In genomic region chr15:31207246-31207645, GRCh38 we compare ENCODE assay signal across 14 cellular contexts.
DNase-seq lines count a peak whose midpoint lies in the region; ATAC-seq and TF ChIP-seq lines count a peak whose summit lies in the region.
"Had no signal": no experiment of that assay in that cellular context is flagged by ENCODE, and none has a peak within 500 bp of the region (broad histone marks: within the 10 kb centered on the region; RNA-seq: fewer than 3 reads in every experiment).

No MANE protein-coding gene starts in this region.

- peak; percentile 65 for DNase-seq in activated naive CD4-positive, alpha-beta T cell treated with anti-CD3 and anti-CD28 coated beads, Interleukin-2, amount 10 ng/mL, durations not matched to agents 7 days and 5 days
- DNase-seq in activated naive CD4-positive, alpha-beta T cell treated with anti-CD3 and anti-CD28 coated beads for 36 hours: no peak
- peak; percentile 26 for DNase-seq in DND-41
- no peak for DNase-seq in activated CD4-positive, alpha-beta memory T cell treated with anti-CD3 and anti-CD28 coated beads for 36 hours
- no peak for DNase-seq in mucosa of descending colon
- DNase-seq in NOMO-1 treated with dmso at 0.1 percent for 144 hours (lab: John Stamatoyannopoulos, UW; ENCODE audit: unreplicated experiment): no peak
- DNase-seq: AML-193, HFFc6, KBM-7, NCI-H1092 treated with DMSO at 0.1 percent for 48 hours, NCI-H1694, PC-9 had no signal

- TF ChIP-seq CTCF in DND-41 (IDR thresholded peaks at IDR 0.05; ENCODE audit: borderline replicate concordance, extremely low read depth, low read length, poor library complexity, severe bottlenecking): no peak
- TF ChIP-seq CTCF in mucosa of descending colon (IDR thresholded peaks at IDR 0.05): no peak

- H3K4me2 ChIP-seq in DND-41 (ENCODE audit: insufficient read depth, low read length): no peak overlapping the region
- H3K4me2 ChIP-seq: PC-9 had no signal

- H3K36me3 Mint-ChIP-seq in activated naive CD4-positive, alpha-beta T cell treated with anti-CD3 and anti-CD28 coated beads, Interleukin-2, amount 10 ng/mL, durations not matched to agents 7 days and 5 days: peaks cover 13% of the 10 kb centered on the region
- H3K36me3 Mint-ChIP-seq in activated naive CD4-positive, alpha-beta T cell treated with anti-CD3 and anti-CD28 coated beads for 36 hours (ENCODE audit: low read depth): no peaks in the 10 kb centered on the region
- no peaks in the 10 kb centered on the region for H3K36me3 Mint-ChIP-seq in activated CD4-positive, alpha-beta memory T cell treated with anti-CD3 and anti-CD28 coated beads for 36 hours

- no peaks in the 10 kb centered on the region for H3K27me3 ChIP-seq in DND-41 (ENCODE audit: insufficient read depth, low read length, poor library complexity)

- ATAC-seq in DND-41 (ENCODE audit: insufficient read depth, low read depth) (peak; percentile 36; the same call in 2 of the 3 replicates), mucosa of descending colon (peak; percentile 44), GM21381 (IDR thresholded peaks at IDR 0.05; ENCODE audit: unreplicated experiment) (no peak), HG03378 (IDR thresholded peaks at IDR 0.05; ENCODE audit: unreplicated experiment) (no peak)

- no peaks in the 10 kb centered on the region for H3K36me3 ChIP-seq in DND-41 (ENCODE audit: insufficient read depth, low read length)
- H3K36me3 ChIP-seq in mucosa of descending colon (ENCODE audit: low read depth): no peaks in the 10 kb centered on the region

- H3K9me3 Mint-ChIP-seq in activated naive CD4-positive, alpha-beta T cell treated with anti-CD3 and anti-CD28 coated beads, Interleukin-2, amount 10 ng/mL, durations not matched to agents 7 days and 5 days: peaks cover 10% of the 10 kb centered on the region
- H3K9me3 Mint-ChIP-seq in activated naive CD4-positive, alpha-beta T cell treated with anti-CD3 and anti-CD28 coated beads for 36 hours: peaks cover 3% of the 10 kb centered on the region
- H3K9me3 Mint-ChIP-seq in activated CD4-positive, alpha-beta memory T cell treated with anti-CD3 and anti-CD28 coated beads for 36 hours: peaks cover 9% of the 10 kb centered on the region

- H3K9ac ChIP-seq in DND-41 (ENCODE audit: low read depth, low read length): no peak overlapping the region

- intact Hi-C loops in activated naive CD4-positive, alpha-beta T cell treated with anti-CD3 and anti-CD28 coated beads for 36 hours (cut with micrococcal nuclease): no loop called here
- intact Hi-C loops in activated CD4-positive, alpha-beta memory T cell treated with anti-CD3 and anti-CD28 coated beads for 36 hours (cut with micrococcal nuclease): no loop called here
- intact Hi-C loops in mucosa of descending colon (cut with DNase I, micrococcal nuclease): loop anchor here in 1 of 2 donors (10.0 kb wide), 1 partner anchor 278 kb away; no protein-coding TSS in a partner anchor

- H4K20me1 ChIP-seq in DND-41 (ENCODE audit: insufficient read depth, low read length): peaks cover 5% of the 10 kb centered on the region; the same call in 1 of the 2 replicates

- CTCF ChIA-PET in activated naive CD4-positive, alpha-beta T cell treated with anti-CD3 and anti-CD28 coated beads, Interleukin-2, amount 10 ng/mL, durations not matched to agents 7 days and 5 days (lab: Charles Lee): interaction anchor here (0.8 kb wide), 1 partner anchor 57 kb away, joined by 3 read pairs; no protein-coding TSS in a partner anchor
- CTCF ChIA-PET in activated naive CD4-positive, alpha-beta T cell treated with anti-CD3 and anti-CD28 coated beads for 36 hours (lab: Charles Lee): interaction anchor here (1.1 to 1.9 kb wide), 2 partner anchors 228 to 284 kb away, joined by 4 to 10 read pairs; no protein-coding TSS in a partner anchor
- CTCF ChIA-PET in activated CD4-positive, alpha-beta memory T cell treated with anti-CD3 and anti-CD28 coated beads for 36 hours (lab: Charles Lee): interaction anchor here (0.6 to 2.6 kb wide), 3 partner anchors 8 to 283 kb away, joined by 3 to 12 read pairs (median 3); no protein-coding TSS in a partner anchor

- H3K4me3 ChIP-seq in DND-41 (ENCODE audit: low read depth in 1 of 2, low read length in 2 of 2) (no peak overlapping the region), mucosa of descending colon (no peak overlapping the region)
- H3K4me3 ChIP-seq: PC-9 had no signal

- peaks cover 19% of the 10 kb centered on the region for H3K4me1 ChIP-seq in DND-41 (ENCODE audit: insufficient read depth, low read length)
- no peaks in the 10 kb centered on the region for H3K4me1 ChIP-seq in mucosa of descending colon (ENCODE audit: low read depth)

- H3K27ac Mint-ChIP-seq in activated naive CD4-positive, alpha-beta T cell treated with anti-CD3 and anti-CD28 coated beads, Interleukin-2, amount 10 ng/mL, durations not matched to agents 7 days and 5 days: peak overlapping the region; percentile 53
- no peak overlapping the region for H3K27ac Mint-ChIP-seq in activated naive CD4-positive, alpha-beta T cell treated with anti-CD3 and anti-CD28 coated beads for 36 hours
- H3K27ac Mint-ChIP-seq in activated CD4-positive, alpha-beta memory T cell treated with anti-CD3 and anti-CD28 coated beads for 36 hours: peak overlapping the region; percentile 19
- H3K27ac Mint-ChIP-seq: HFFc6 had no signal

- POLR2A ChIA-PET in activated CD4-positive, alpha-beta memory T cell treated with anti-CD3 and anti-CD28 coated beads for 36 hours (lab: Charles Lee): interaction anchor here (0.6 to 1.7 kb wide), 2 partner anchors 134 to 185 kb away, joined by 3 read pairs; no protein-coding TSS in a partner anchor

- no peak overlapping the region for H2AFZ ChIP-seq in DND-41 (ENCODE audit: low read depth, low read length)
- H2AFZ ChIP-seq: PC-9 had no signal

- H3K4me3 Mint-ChIP-seq in activated naive CD4-positive, alpha-beta T cell treated with anti-CD3 and anti-CD28 coated beads, Interleukin-2, amount 10 ng/mL, durations not matched to agents 7 days and 5 days: no peak overlapping the region
- H3K4me3 Mint-ChIP-seq in activated naive CD4-positive, alpha-beta T cell treated with anti-CD3 and anti-CD28 coated beads for 36 hours: no peak overlapping the region
- no peak overlapping the region for H3K4me3 Mint-ChIP-seq in activated CD4-positive, alpha-beta memory T cell treated with anti-CD3 and anti-CD28 coated beads for 36 hours
- H3K4me3 Mint-ChIP-seq: HFFc6 had no signal

- H3K4me1 Mint-ChIP-seq in activated naive CD4-positive, alpha-beta T cell treated with anti-CD3 and anti-CD28 coated beads, Interleukin-2, amount 10 ng/mL, durations not matched to agents 7 days and 5 days: peaks cover 66% of the 10 kb centered on the region
- H3K4me1 Mint-ChIP-seq in activated naive CD4-positive, alpha-beta T cell treated with anti-CD3 and anti-CD28 coated beads for 36 hours (ENCODE audit: low read depth): peaks cover 32% of the 10 kb centered on the region
- peaks cover 29% of the 10 kb centered on the region for H3K4me1 Mint-ChIP-seq in activated CD4-positive, alpha-beta memory T cell treated with anti-CD3 and anti-CD28 coated beads for 36 hours (ENCODE audit: low read depth)

- H3K27me3 Mint-ChIP-seq in activated naive CD4-positive, alpha-beta T cell treated with anti-CD3 and anti-CD28 coated beads, Interleukin-2, amount 10 ng/mL, durations not matched to agents 7 days and 5 days: peaks cover 33% of the 10 kb centered on the region
- H3K27me3 Mint-ChIP-seq in activated naive CD4-positive, alpha-beta T cell treated with anti-CD3 and anti-CD28 coated beads for 36 hours (ENCODE audit: low read depth): no peaks in the 10 kb centered on the region
- no peaks in the 10 kb centered on the region for H3K27me3 Mint-ChIP-seq in activated CD4-positive, alpha-beta memory T cell treated with anti-CD3 and anti-CD28 coated beads for 36 hours

- H3K9me3 ChIP-seq in DND-41 (ENCODE audit: insufficient read depth, low read length, severe bottlenecking) (no peaks in the 10 kb centered on the region), mucosa of descending colon (no peaks in the 10 kb centered on the region)

- no peak overlapping the region for H3K27ac ChIP-seq in DND-41 (ENCODE audit: low read length)
- H3K27ac ChIP-seq: PC-9 had no signal

- no peaks in the 10 kb centered on the region for H3K79me2 ChIP-seq in DND-41 (ENCODE audit: insufficient read depth, low read length)

Comparison
In these comparisons a context has a peak if more than half of its experiments do, and no peak if none do; other contexts are left out.
1. DNase-seq: peak in activated naive CD4-positive, alpha-beta T cell treated with anti-CD3 and anti-CD28 coated beads, Interleukin-2, amount 10 ng/mL, durations not matched to agents 7 days and 5 days (single experiment) and DND-41 (single experiment); none in activated naive CD4-positive, alpha-beta T cell treated with anti-CD3 and anti-CD28 coated beads for 36 hours (single experiment), activated CD4-positive, alpha-beta memory T cell treated with anti-CD3 and anti-CD28 coated beads for 36 hours (single experiment), mucosa of descending colon (0 of 3) and NOMO-1 treated with dmso at 0.1 percent for 144 hours (single experiment).
2. ATAC-seq: peak in DND-41 (single experiment) and mucosa of descending colon (single experiment); none in GM21381 (single experiment) and HG03378 (single experiment).